Comparison of ENCODE assay signal across 8 cellular contexts in genomic region chr18:4068552-4069158, GRCh38.
DNase-seq lines count a peak whose midpoint lies in the region; ATAC-seq, FAIRE-seq and TF ChIP-seq lines count a peak whose summit lies in the region.

No MANE protein-coding gene starts in this region.

- no peak overlapping the region for H3K9ac ChIP-seq in parathyroid adenoma

- no peak for TF ChIP-seq POLR2A in A549 (IDR thresholded peaks at IDR 0.05; ENCODE audit: low read length)

- H3K79me2 ChIP-seq in parathyroid adenoma = no peaks in the 10 kb centered on the region

- H3K4me3 Mint-ChIP-seq in activated B cell treated with CpG ODN at 0.5 μM for 24 hours = no peak overlapping the region

- TF ChIP-seq RAD21 in A549 (conservative IDR thresholded peaks at IDR 0.05 in 1 of 2, IDR thresholded peaks at IDR 0.05 in 1 of 2) = peak; percentile 55 to 56; a peak in 4 of 5 replicates

- peak; percentile 54 for TF ChIP-seq CTCF in A549 (IDR thresholded peaks at IDR 0.05)
- TF ChIP-seq CTCF in GM10248 (IDR thresholded peaks at IDR 0.05; ENCODE audit: control extremely low read depth, extremely low read depth, low read depth, missing control alignments) = peak; percentile 71
- TF ChIP-seq CTCF in activated B cell treated with CpG ODN at 0.5 μM for 24 hours (IDR thresholded peaks at IDR 0.05) = peak; percentile 50
- peak; percentile 81 for TF ChIP-seq CTCF in fibroblast of mammary gland (conservative IDR thresholded peaks at IDR 0.05; ENCODE audit: control insufficient read depth, insufficient read depth, low read depth, low read length)
- TF ChIP-seq CTCF in parathyroid adenoma (IDR thresholded peaks at IDR 0.05) = peak; percentile 51

- H3K27me3 Mint-ChIP-seq in activated B cell treated with CpG ODN at 0.5 μM for 24 hours = no peaks in the 10 kb centered on the region

- FAIRE-seq in A549 (lab: Jason Lieb, UNC) = peak; percentile 86

- no peak overlapping the region for H3K27ac Mint-ChIP-seq in activated B cell treated with CpG ODN at 0.5 μM for 24 hours

- peaks cover 3% of the 10 kb centered on the region for H3K9me3 Mint-ChIP-seq in activated B cell treated with CpG ODN at 0.5 μM for 24 hours

- H3K36me3 Mint-ChIP-seq in activated B cell treated with CpG ODN at 0.5 μM for 24 hours (ENCODE audit: low read depth) = no peaks in the 10 kb centered on the region

- H3K36me3 ChIP-seq in parathyroid adenoma (ENCODE audit: control insufficient read depth, insufficient read depth, low read length) = no peaks in the 10 kb centered on the region

- H3K27me3 ChIP-seq in parathyroid adenoma (ENCODE audit: control insufficient read depth, insufficient read depth, low read length) = no peaks in the 10 kb centered on the region

- ATAC-seq in A549 (peak in 1 of 2 experiments; percentile 68; a peak in 3 of 6 replicates), HG02759 (IDR thresholded peaks at IDR 0.05; ENCODE audit: unreplicated experiment) (peak; percentile 66), activated B cell treated with CpG ODN at 0.5 μM for 24 hours (ENCODE audit: low read depth) (peak; percentile 58)

- H3K27ac ChIP-seq in A549 (no peak overlapping the region), parathyroid adenoma (no peak overlapping the region)

- no peak for TF ChIP-seq EP300 in A549 (IDR thresholded peaks at IDR 0.05)

- H3K9me3 ChIP-seq in A549 = peaks cover 10% of the 10 kb centered on the region; the same call in 2 of the 3 replicates
- no peaks in the 10 kb centered on the region for H3K9me3 ChIP-seq in parathyroid adenoma (ENCODE audit: control insufficient read depth, low read length)

- DNase-seq in A549 (ENCODE audit: low read depth in 1 of 2, low spot score in 1 of 2) (peak; percentile 30 to 65), GM10248 (ENCODE audit: extremely low spot score) (peak; percentile 22), NCI-H2029 (lab: John Stamatoyannopoulos, UW) (peak; percentile 1), activated B cell treated with CpG ODN at 0.5 μM for 24 hours (no peak), fibroblast of mammary gland (ENCODE audit: low read depth) (peak; percentile 60), 8988T (no peak)

- H3K4me1 Mint-ChIP-seq in activated B cell treated with CpG ODN at 0.5 μM for 24 hours = no peaks in the 10 kb centered on the region

- no peak overlapping the region for H3K4me2 ChIP-seq in A549
- H3K4me2 ChIP-seq in parathyroid adenoma (ENCODE audit: low read length) = no peak overlapping the region

- no peak overlapping the region for H3K4me3 ChIP-seq in A549
- H3K4me3 ChIP-seq in fibroblast of mammary gland (ENCODE audit: control insufficient read depth, low read depth, low read length) = no peak overlapping the region
- no peak overlapping the region for H3K4me3 ChIP-seq in parathyroid adenoma (ENCODE audit: low read depth, low read length)

- intact Hi-C loops in activated B cell treated with CpG ODN at 0.5 μM for 24 hours (cut with micrococcal nuclease) = no loop called here

- H2AFZ ChIP-seq in parathyroid adenoma = no peak overlapping the region

- POLR2A ChIA-PET in A549 (lab: Yijun Ruan, JAX) (no interaction called here), GM10248 (lab: Yijun Ruan, JAX) (no interaction called here), activated B cell treated with CpG ODN at 0.5 μM for 24 hours (lab: Charles Lee) (no interaction called here)

- WGBS in A549 (ENCODE audit: missing lambda C conversion rate) = 16% methylated on average over 5 of the region's 5 CpGs

- CTCF ChIA-PET in A549 (lab: Yijun Ruan, JAX) (interaction anchor here (0.6 to 1.3 kb wide), 9 partner anchors 8 to 385 kb away, joined by 3 to 5 read pairs (median 3); no protein-coding TSS in a partner anchor), GM10248 (lab: Yijun Ruan, JAX) (interaction anchor here (0.7 to 1.6 kb wide), 12 partner anchors 11 to 302 kb away, joined by 3 to 13 read pairs (median 4); no protein-coding TSS in a partner anchor), activated B cell treated with CpG ODN at 0.5 μM for 24 hours (lab: Charles Lee) (interaction anchor here (0.6 to 1.3 kb wide), 3 partner anchors 9 to 602 kb away, joined by 3 to 4 read pairs (median 3); no protein-coding TSS in a partner anchor)

- H3K4me1 ChIP-seq in A549 (no peaks in the 10 kb centered on the region), parathyroid adenoma (no peaks in the 10 kb centered on the region)

TF ChIP-seq in A549, 52 proteins besides CTCF, POLR2A, EP300 and RAD21:
- TF ChIP-seq TFCP2L1 (CRISPR knock-in tag; IDR thresholded peaks at IDR 0.05) = no peak
- TF ChIP-seq HDAC2 (IDR thresholded peaks at IDR 0.05) = no peak
- TF ChIP-seq SMC3 (IDR thresholded peaks at IDR 0.05) = peak; percentile 51
- no peak for TF ChIP-seq BHLHE40 (IDR thresholded peaks at IDR 0.05; ENCODE audit: low read depth, low read length)
- TF ChIP-seq FOSL2 (IDR thresholded peaks at IDR 0.05) = no peak
- no peak for TF ChIP-seq FOSL2 (CRISPR knock-in tag; IDR thresholded peaks at IDR 0.05)

Comparison
In these comparisons a context has a peak if more than half of its experiments do, and no peak if none do; other contexts are left out.
1. DNase-seq: peak in A549 (2 of 2), GM10248 (single experiment), NCI-H2029 (single experiment) and fibroblast of mammary gland (single experiment); none in activated B cell treated with CpG ODN at 0.5 μM for 24 hours (single experiment) and 8988T (single experiment).
2. Peak in every context shown above with its lines, with median percentiles within 50 percentile points of each other: CTCF ChIP-seq.